In the genomic region with DNA sequence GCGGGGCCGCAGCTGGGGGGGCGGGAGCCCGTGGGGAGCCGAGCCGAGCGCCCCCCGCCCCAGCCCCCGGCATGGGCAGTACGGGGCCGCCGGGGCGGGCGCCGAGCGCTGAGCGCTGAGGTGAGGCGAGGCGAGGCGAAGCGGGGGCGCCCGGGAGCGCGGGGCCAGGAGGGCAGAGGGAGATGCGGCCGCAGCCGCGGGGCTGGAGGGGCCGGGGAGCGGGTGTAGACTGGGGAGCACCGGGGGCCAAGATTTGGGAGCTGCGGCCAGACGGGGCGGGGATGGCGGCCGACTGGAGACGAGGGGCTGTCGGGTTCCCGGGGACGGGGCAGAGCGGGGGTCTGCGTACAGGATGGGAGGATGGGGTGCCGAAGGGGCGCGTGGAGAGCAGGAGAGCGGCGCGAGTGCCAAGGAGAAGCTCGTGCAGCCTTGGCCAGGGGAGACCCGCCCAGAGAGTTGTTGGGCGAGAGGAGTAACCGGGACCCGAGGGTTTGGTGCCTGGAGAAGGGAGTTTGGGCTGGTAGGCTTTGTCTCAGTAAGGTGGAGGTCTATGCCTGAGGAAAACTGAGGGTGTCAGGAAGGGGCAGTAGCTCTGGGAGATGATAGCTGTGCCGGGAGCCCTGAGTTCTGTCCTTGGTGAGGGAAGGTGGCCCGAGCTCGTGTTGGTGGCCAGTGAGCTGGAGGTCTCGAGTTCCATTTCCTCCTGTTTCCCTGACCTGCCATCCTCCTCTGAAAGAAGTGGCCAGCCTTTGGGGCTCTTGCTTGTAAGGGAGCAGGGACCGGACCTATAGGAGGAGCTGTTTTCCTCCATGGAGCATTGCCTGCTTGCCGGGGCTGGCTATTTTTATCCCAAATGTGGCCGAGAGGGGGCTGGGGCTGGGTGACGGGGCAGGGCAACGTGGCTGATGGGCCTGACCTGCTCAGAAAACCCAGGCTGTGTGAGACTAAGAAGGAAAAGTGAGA, we compare ENCODE assay signal across 8 cellular contexts. TPM values are rescaled to one million over a fixed set of nuclear protein-coding genes. Genes with fewer than 3 reads are reported as not detected.
A peak's percentile ranks its signal among the peaks of the same experiment; 100 is the strongest.
DNase-seq lines count a peak whose midpoint lies in the region; ATAC-seq and TF ChIP-seq lines count a peak whose summit lies in the region.

No MANE protein-coding gene starts in this region.

- H3K36me3 ChIP-seq in uterus, result no peaks in the 10 kb centered on the region

- peak overlapping the region; percentile 92 to 96 for H3K27ac ChIP-seq in uterus

- H3K27ac Mint-ChIP-seq in activated naive CD4-positive, alpha-beta T cell treated with anti-CD3 and anti-CD28 coated beads, Interleukin-2, amount 50 U/mL, for 72 hours, result peak overlapping the region; percentile 34 to 95
- H3K27ac Mint-ChIP-seq in neural crest cell (ENCODE audit: unreplicated experiment), result peak overlapping the region; percentile 93

- peak overlapping the region; percentile 77 to 79 for H3K4me3 ChIP-seq in uterus

- peaks cover 32% of the 10 kb centered on the region for H3K4me1 Mint-ChIP-seq in neural crest cell

- DNase-seq in Ammon's horn (ENCODE audit: low spot score) (peak; percentile 72), GM13977 (ENCODE audit: low spot score) (peak; percentile 47), NCI-H460 (ENCODE audit: extremely low read depth, low read depth) (peak; percentile 63), germinal center (ENCODE audit: low spot score) (peak; percentile 41), neural crest cell (ENCODE audit: low read depth, low spot score) (peak; percentile 76), uterus (peak; percentile 80)
- DNase-seq in activated naive CD4-positive, alpha-beta T cell treated with anti-CD3 and anti-CD28 coated beads, Interleukin-2, amount 50 U/mL, for 72 hours (ENCODE audit: low spot score in 2 of 2), result peak in 1 of 2 donors; percentile 51

- no peaks in the 10 kb centered on the region for H3K27me3 ChIP-seq in uterus

- no peaks in the 10 kb centered on the region for H3K9me3 ChIP-seq in uterus

- no peaks in the 10 kb centered on the region for H3K9me3 Mint-ChIP-seq in activated naive CD4-positive, alpha-beta T cell treated with anti-CD3 and anti-CD28 coated beads, Interleukin-2, amount 50 U/mL, for 72 hours
- H3K9me3 Mint-ChIP-seq in neural crest cell, result no peaks in the 10 kb centered on the region

- H3K36me3 Mint-ChIP-seq in activated naive CD4-positive, alpha-beta T cell treated with anti-CD3 and anti-CD28 coated beads, Interleukin-2, amount 50 U/mL, for 72 hours, result peaks cover 5 to 10% of the 10 kb centered on the region in 2 donors
- no peaks in the 10 kb centered on the region for H3K36me3 Mint-ChIP-seq in neural crest cell (ENCODE audit: low read depth)

- peak; percentile 9 to 23 for ATAC-seq in activated naive CD4-positive, alpha-beta T cell treated with anti-CD3 and anti-CD28 coated beads, Interleukin-2, amount 50 U/mL, for 72 hours
- ATAC-seq in GM18858 (IDR thresholded peaks at IDR 0.05; ENCODE audit: unreplicated experiment), result no peak

- peaks cover 33% of the 10 kb centered on the region for H3K27me3 Mint-ChIP-seq in neural crest cell (ENCODE audit: low read depth)

- peak; percentile 25 for TF ChIP-seq CTCF in GM13977 (IDR thresholded peaks at IDR 0.05; ENCODE audit: extremely low read depth, insufficient read depth, missing control alignments)
- peak; percentile 62 for TF ChIP-seq CTCF in neural crest cell (conservative IDR thresholded peaks at IDR 0.05)
- peak in 3 of 4 experiments; percentile 49 to 66 (median 64) for TF ChIP-seq CTCF in uterus (IDR thresholded peaks at IDR 0.05)

- H3K4me1 ChIP-seq in uterus, result peaks cover 14 to 24% of the 10 kb centered on the region in 2 donors

- peak; percentile 38 to 76 for TF ChIP-seq POLR2A in uterus (IDR thresholded peaks at IDR 0.05)

- H3K4me3 Mint-ChIP-seq in neural crest cell, result peak overlapping the region; percentile 100

- intact Hi-C loops in uterus (cut with DNase I; ENCODE audit: low total_unique reads), result no loop called here

- in situ Hi-C loops in GM13977 (cut with MboI; ENCODE audit: low pct_unique_long_range_greater_than_20kb, low sequenced_read_pairs, unreplicated experiment), result no loop called here

RNA-seq across cellular contexts. Expression of gene ATP8B2, which starts 0.5 kb away (rescaled TPM):
- 14.5 and 16.8 TPM in 2 replicates for total RNA-seq in NCI-H460 (2014; rRNA removed; shearing (Covaris generic))
- polyA plus RNA-seq in NCI-H460 (2014; cell fraction: nucleus; rRNA removed), result 16.6 and 27.7 TPM in 2 replicates
- total RNA-seq in activated naive CD4-positive, alpha-beta T cell treated with anti-CD3 and anti-CD28 coated beads, Interleukin-2, amount 50 U/mL, for 72 hours, result 10 to 100 TPM; 48.0 to 56.1 TPM
- 44.2 and 48.0 TPM in 2 replicates for total RNA-seq in neural crest cell
- 100 to 1,000 TPM in 2 of 4 donors, 10 to 100 TPM in 2; 75.9 to 150 (median 102) TPM for total RNA-seq in uterus

RNA-seq across cellular contexts. Expression of gene AQP10, which starts 5.0 kb away (rescaled TPM):
- total RNA-seq in NCI-H460 (2014; rRNA removed; shearing (Covaris generic)), result not detected in 2 replicates
- polyA plus RNA-seq in NCI-H460 (2014; cell fraction: nucleus; rRNA removed), result not detected in 2 replicates
- not detected for total RNA-seq in activated naive CD4-positive, alpha-beta T cell treated with anti-CD3 and anti-CD28 coated beads, Interleukin-2, amount 50 U/mL, for 72 hours
- total RNA-seq in neural crest cell, result not detected in 2 replicates
- total RNA-seq in uterus, result not detected

RNA-seq across cellular contexts. Expression of gene HAX1, which starts 53.4 kb away (rescaled TPM):
- 392 and 427 TPM in 2 replicates for total RNA-seq in NCI-H460 (2014; rRNA removed; shearing (Covaris generic))
- polyA plus RNA-seq in NCI-H460 (2014; cell fraction: nucleus; rRNA removed), result 290 and 325 TPM in 2 replicates
- total RNA-seq in activated naive CD4-positive, alpha-beta T cell treated with anti-CD3 and anti-CD28 coated beads, Interleukin-2, amount 50 U/mL, for 72 hours, result 100 to 1,000 TPM; 147 to 198 TPM
- total RNA-seq in neural crest cell (63.4 and 63.7 TPM in 2 replicates), uterus (10 to 100 TPM; 50.5 to 78.8 (median 69.4) TPM)
